ENCODE assay signal across 1 cellular context in the genomic region with DNA sequence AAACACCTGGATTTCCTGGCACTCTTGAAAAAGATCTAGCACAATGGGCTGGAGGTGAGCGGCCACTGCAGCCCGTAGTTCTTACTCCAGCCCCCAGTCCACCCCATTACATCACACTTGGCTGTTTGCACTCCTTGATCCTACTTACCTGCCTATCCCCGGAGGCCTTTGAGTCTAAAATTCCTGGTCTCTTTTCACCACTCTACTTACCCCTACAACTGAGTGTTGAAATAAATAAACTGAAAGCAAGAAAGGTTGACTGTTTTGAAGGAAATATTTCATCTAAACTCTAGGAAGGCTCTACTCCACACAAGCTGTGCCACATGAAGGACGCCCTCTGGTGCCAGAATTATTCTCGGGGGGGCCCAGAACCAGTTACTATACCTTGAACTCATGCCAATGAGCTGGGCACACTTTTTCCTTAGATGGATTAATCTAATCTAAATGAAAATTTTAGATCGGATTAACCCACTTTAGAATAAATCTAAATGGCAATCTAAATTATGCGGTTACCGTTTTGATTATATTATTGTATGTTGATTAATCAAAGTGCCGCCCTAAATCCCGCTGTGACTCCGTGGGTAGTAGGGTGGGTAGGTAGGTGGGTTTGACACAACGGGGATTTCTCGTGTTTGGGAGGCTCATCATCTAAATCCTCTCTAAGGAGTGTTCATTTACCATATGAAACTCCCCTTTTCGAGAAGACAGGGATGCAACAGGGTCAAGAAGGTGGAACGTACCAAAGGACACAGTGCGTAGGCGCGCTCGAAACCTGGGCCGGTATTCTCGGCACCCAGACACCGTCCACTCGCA.
TF ChIP-seq lines count a peak whose summit lies in the region.

No MANE protein-coding gene starts in this region.

TF ChIP-seq in K562, 482 proteins besides CTCF, POLR2A, EP300 and RAD21 (continues in another document):
- TF ChIP-seq ZNF584 (CRISPR knock-in tag; IDR thresholded peaks at IDR 0.05; ENCODE audit: low read depth) (no peak), SMAD3 (CRISPR knock-in tag; conservative IDR thresholded peaks at IDR 0.05) (no peak), EGR1 (conservative IDR thresholded peaks at IDR 0.05) (peak; percentile 88), TARDBP (IDR thresholded peaks at IDR 0.05) (no peak), ZNF239 (CRISPR knock-in tag; IDR thresholded peaks at IDR 0.05) (no peak), TBL1XR1 (IDR thresholded peaks at IDR 0.05; ENCODE audit: low read length in 2 of 2) (no peak), TCF7L2 (IDR thresholded peaks at IDR 0.05; ENCODE audit: low read depth, low read length) (peak; percentile 75), XRCC4 (IDR thresholded peaks at IDR 0.05; ENCODE audit: extremely low read depth, insufficient read depth, insufficient read length) (no peak), TSHZ1 (CRISPR knock-in tag; IDR thresholded peaks at IDR 0.05) (no peak), NFIC (IDR thresholded peaks at IDR 0.05) (peak; percentile 63; the same call in 1 of the 2 replicates), RAD51 (IDR thresholded peaks at IDR 0.05; ENCODE audit: borderline replicate concordance, low read depth) (peak; percentile 20; the same call in 1 of the 2 replicates), CBX1 (IDR thresholded peaks at IDR 0.05; ENCODE audit: low read depth) (0 out of 2 replicates have a peak, but pooled peaks have one; percentile 39), PTRF (tag; IDR thresholded peaks at IDR 0.05) (0 out of 2 replicates have a peak, but pooled peaks have one; percentile 20), NR3C1 (CRISPR knock-in tag; IDR thresholded peaks at IDR 0.05) (no peak), ESRRA (IDR thresholded peaks at IDR 0.05; ENCODE audit: borderline replicate concordance, low read depth) (0 out of 2 replicates have a peak, but pooled peaks have one; percentile 4), BRD9 (IDR thresholded peaks at IDR 0.05; ENCODE audit: low read depth, partially characterized antibody) (peak; percentile 78), MNT (conservative IDR thresholded peaks at IDR 0.05) (no peak), HDAC3 (IDR thresholded peaks at IDR 0.05; ENCODE audit: borderline replicate concordance, partially characterized antibody) (peak; percentile 42), STAT5A (IDR thresholded peaks at IDR 0.05; ENCODE audit: borderline replicate concordance, low read length) (no peak), U2AF1 (optimal IDR thresholded peaks at IDR 0.05; ENCODE audit: low read depth, low read length) (no peak), CEBPG (CRISPR knock-in tag; IDR thresholded peaks at IDR 0.05) (no peak), CEBPG (tag; conservative IDR thresholded peaks at IDR 0.05 in 1 of 2, IDR thresholded peaks at IDR 0.05 in 1 of 2) (peak in 1 of 2 experiments; percentile 48; a peak in 2 of 4 replicates), CEBPB (tag; IDR thresholded peaks at IDR 0.05) (peak; percentile 66), SP1 (CRISPR knock-in tag; IDR thresholded peaks at IDR 0.05) (no peak), ZNF134 (CRISPR knock-in tag; conservative IDR thresholded peaks at IDR 0.05) (no peak), ZNF518B (CRISPR knock-in tag; IDR thresholded peaks at IDR 0.05) (no peak), ILF3 (IDR thresholded peaks at IDR 0.05; ENCODE audit: borderline replicate concordance) (0 out of 2 replicates have a peak, but pooled peaks have one; percentile 33), ZSCAN32 (CRISPR knock-in tag; IDR thresholded peaks at IDR 0.05) (no peak), ZNF644 (tag; IDR thresholded peaks at IDR 0.05; ENCODE audit: low read depth) (no peak), MLLT1 (IDR thresholded peaks at IDR 0.05) (peak in 1 of 2 experiments; percentile 12; a peak in 1 of 4 replicates), SMAD1 (IDR thresholded peaks at IDR 0.05; ENCODE audit: low read depth, low read length, partially characterized antibody) (no peak), PBX2 (CRISPR knock-in tag; IDR thresholded peaks at IDR 0.05; ENCODE audit: low read depth) (no peak), PBX2 (tag; conservative IDR thresholded peaks at IDR 0.05; ENCODE audit: low read depth) (no peak), DPF2 (IDR thresholded peaks at IDR 0.05) (peak; percentile 51)
- TF ChIP-seq, protein P1, sequence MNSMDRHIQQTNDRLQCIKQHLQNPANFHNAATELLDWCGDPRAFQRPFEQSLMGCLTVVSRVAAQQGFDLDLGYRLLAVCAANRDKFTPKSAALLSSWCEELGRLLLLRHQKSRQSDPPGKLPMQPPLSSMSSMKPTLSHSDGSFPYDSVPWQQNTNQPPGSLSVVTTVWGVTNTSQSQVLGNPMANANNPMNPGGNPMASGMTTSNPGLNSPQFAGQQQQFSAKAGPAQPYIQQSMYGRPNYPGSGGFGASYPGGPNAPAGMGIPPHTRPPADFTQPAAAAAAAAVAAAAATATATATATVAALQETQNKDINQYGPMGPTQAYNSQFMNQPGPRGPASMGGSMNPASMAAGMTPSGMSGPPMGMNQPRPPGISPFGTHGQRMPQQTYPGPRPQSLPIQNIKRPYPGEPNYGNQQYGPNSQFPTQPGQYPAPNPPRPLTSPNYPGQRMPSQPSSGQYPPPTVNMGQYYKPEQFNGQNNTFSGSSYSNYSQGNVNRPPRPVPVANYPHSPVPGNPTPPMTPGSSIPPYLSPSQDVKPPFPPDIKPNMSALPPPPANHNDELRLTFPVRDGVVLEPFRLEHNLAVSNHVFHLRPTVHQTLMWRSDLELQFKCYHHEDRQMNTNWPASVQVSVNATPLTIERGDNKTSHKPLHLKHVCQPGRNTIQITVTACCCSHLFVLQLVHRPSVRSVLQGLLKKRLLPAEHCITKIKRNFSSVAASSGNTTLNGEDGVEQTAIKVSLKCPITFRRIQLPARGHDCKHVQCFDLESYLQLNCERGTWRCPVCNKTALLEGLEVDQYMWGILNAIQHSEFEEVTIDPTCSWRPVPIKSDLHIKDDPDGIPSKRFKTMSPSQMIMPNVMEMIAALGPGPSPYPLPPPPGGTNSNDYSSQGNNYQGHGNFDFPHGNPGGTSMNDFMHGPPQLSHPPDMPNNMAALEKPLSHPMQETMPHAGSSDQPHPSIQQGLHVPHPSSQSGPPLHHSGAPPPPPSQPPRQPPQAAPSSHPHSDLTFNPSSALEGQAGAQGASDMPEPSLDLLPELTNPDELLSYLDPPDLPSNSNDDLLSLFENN (IDR thresholded peaks at IDR 0.05; ENCODE audit: low read depth in 2 of 2, low read length in 2 of 2) = no peak
- TF ChIP-seq, protein P2, sequence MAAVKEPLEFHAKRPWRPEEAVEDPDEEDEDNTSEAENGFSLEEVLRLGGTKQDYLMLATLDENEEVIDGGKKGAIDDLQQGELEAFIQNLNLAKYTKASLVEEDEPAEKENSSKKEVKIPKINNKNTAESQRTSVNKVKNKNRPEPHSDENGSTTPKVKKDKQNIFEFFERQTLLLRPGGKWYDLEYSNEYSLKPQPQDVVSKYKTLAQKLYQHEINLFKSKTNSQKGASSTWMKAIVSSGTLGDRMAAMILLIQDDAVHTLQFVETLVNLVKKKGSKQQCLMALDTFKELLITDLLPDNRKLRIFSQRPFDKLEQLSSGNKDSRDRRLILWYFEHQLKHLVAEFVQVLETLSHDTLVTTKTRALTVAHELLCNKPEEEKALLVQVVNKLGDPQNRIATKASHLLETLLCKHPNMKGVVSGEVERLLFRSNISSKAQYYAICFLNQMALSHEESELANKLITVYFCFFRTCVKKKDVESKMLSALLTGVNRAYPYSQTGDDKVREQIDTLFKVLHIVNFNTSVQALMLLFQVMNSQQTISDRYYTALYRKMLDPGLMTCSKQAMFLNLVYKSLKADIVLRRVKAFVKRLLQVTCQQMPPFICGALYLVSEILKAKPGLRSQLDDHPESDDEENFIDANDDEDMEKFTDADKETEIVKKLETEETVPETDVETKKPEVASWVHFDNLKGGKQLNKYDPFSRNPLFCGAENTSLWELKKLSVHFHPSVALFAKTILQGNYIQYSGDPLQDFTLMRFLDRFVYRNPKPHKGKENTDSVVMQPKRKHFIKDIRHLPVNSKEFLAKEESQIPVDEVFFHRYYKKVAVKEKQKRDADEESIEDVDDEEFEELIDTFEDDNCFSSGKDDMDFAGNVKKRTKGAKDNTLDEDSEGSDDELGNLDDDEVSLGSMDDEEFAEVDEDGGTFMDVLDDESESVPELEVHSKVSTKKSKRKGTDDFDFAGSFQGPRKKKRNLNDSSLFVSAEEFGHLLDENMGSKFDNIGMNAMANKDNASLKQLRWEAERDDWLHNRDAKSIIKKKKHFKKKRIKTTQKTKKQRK (IDR thresholded peaks at IDR 0.05; ENCODE audit: borderline replicate concordance, low read depth, low read length) = no peak
